Comparison of ENCODE assay signal across 19 cellular contexts in genomic region chr9:88355166-88355565, GRCh38. TPM values are rescaled to one million over a fixed set of nuclear protein-coding genes. Genes with fewer than 3 reads are reported as not detected.
DNase-seq lines count a peak whose midpoint lies in the region; ATAC-seq and TF ChIP-seq lines count a peak whose summit lies in the region.
"Had no signal": no experiment of that assay in that cellular context is flagged by ENCODE, and none has a peak within 500 bp of the region (broad histone marks: within the 10 kb centered on the region; RNA-seq: fewer than 3 reads in every experiment).

No MANE protein-coding gene starts in this region.

- no peaks in the 10 kb centered on the region for H3K36me3 Mint-ChIP-seq in effector memory CD8-positive, alpha-beta T cell (ENCODE audit: insufficient read depth)

- in situ Hi-C loops in GM23248 (cut with MboI) = no loop called here
- in situ Hi-C loops in Panc1 (cut with HindIII; ENCODE audit: low pct_unique_long_range_greater_than_20kb, low sequenced_read_pairs) = no loop called here

- H4K20me1 ChIP-seq in GM23248 (ENCODE audit: insufficient read depth) = no peaks in the 10 kb centered on the region

- H2AFZ ChIP-seq in GM23248 = no peak overlapping the region

- POLR2A ChIA-PET in Panc1 (lab: Charles Lee) = no interaction called here

- intact Hi-C loops in Panc1 (cut with micrococcal nuclease; ENCODE audit: unreplicated experiment) = no loop called here

- H3K27ac ChIP-seq in GM23248 = no peak overlapping the region
- H3K27ac ChIP-seq in Panc1 (ENCODE audit: low read length) = no peak overlapping the region
- H3K27ac ChIP-seq: left lung, upper lobe of left lung had no signal

- H3K9me2 ChIP-seq in GM23248 (ENCODE audit: insufficient read depth) = no peaks in the 10 kb centered on the region

- peaks cover 0 to 8% of the 10 kb centered on the region in 2 donors for H3K9me3 Mint-ChIP-seq in effector memory CD8-positive, alpha-beta T cell

- no peaks in the 10 kb centered on the region for H3K4me1 ChIP-seq in GM23248 (ENCODE audit: insufficient read depth)
- no peaks in the 10 kb centered on the region for H3K4me1 ChIP-seq in Panc1 (ENCODE audit: control insufficient read depth, insufficient read depth, low read length)
- H3K4me1 ChIP-seq: left lung, upper lobe of left lung had no signal

- BruUV-seq in Panc1 (replicated peaks; lab: Mats Ljungman, UMichigan) = no TSS peak

- DNase-seq in A172 (ENCODE audit: low spot score) (peak; percentile 61), GM23248 (peak; percentile 28), Panc1 (ENCODE audit: low read depth, low spot score) (peak; percentile 8), NCI-H748 treated with DMSO at 0.1 percent for 48 hours (lab: John Stamatoyannopoulos, UW) (no peak), AG08395 (ENCODE audit: low spot score) (no peak)
- no peak for DNase-seq in effector memory CD8-positive, alpha-beta T cell
- DNase-seq: activated CD4-positive, CD25-positive, alpha-beta regulatory T cell; activated T-cell treated with anti-CD3 and anti-CD28 coated beads, Interleukin-2, amount 50 U/mL, for 4 hours; GOT3; left lung; NCI-H146; NCI-H345; posterior cingulate gyrus; small intestine; stimulated activated naive CD4-positive, alpha-beta T cell treated with Interleukin-2 at 50 U/mL for 16 hours; upper lobe of left lung had no signal

- no peak for ATAC-seq in Panc1
- peak; percentile 44 for ATAC-seq in effector memory CD8-positive, alpha-beta T cell (replicated peaks)
- no peak for ATAC-seq in SK-N-SH treated with all-trans-retinoic acid at 6 μM for 48 hours
- no peak for ATAC-seq in HG02571 (IDR thresholded peaks at IDR 0.05; ENCODE audit: unreplicated experiment)
- ATAC-seq: activated T-cell treated with anti-CD3 and anti-CD28 coated beads, Interleukin-2, amount 50 U/mL, for 4 hours; left lung had no signal

- no peaks in the 10 kb centered on the region for H3K79me2 ChIP-seq in GM23248 (ENCODE audit: insufficient read depth)

- no peaks in the 10 kb centered on the region for H3K4me1 Mint-ChIP-seq in effector memory CD8-positive, alpha-beta T cell (ENCODE audit: low read depth in 2 of 2)

- no peaks in the 10 kb centered on the region for H3K27me3 Mint-ChIP-seq in effector memory CD8-positive, alpha-beta T cell

- CTCF ChIA-PET in Panc1 (lab: Charles Lee) = no interaction called here

- no peak overlapping the region for H3K4me2 ChIP-seq in GM23248 (ENCODE audit: unreplicated experiment)

- no peak overlapping the region for H3K9ac ChIP-seq in GM23248

- no peak for TF ChIP-seq CTCF in Panc1 (IDR thresholded peaks at IDR 0.05)

- H3K4me3 ChIP-seq in GM23248 (no peak overlapping the region), Panc1 (ENCODE audit: low read depth in 2 of 2, low read length in 2 of 2) (no peak overlapping the region)
- H3K4me3 ChIP-seq: left lung, upper lobe of left lung had no signal

- no peaks in the 10 kb centered on the region for H3F3A ChIP-seq in GM23248 (ENCODE audit: insufficient read depth)

- H3K27me3 ChIP-seq in GM23248 (replicated peaks; ENCODE audit: insufficient read depth) = no peaks in the 10 kb centered on the region
- H3K27me3 ChIP-seq in Panc1 (ENCODE audit: control insufficient read depth, insufficient read depth, low read length) = no peaks in the 10 kb centered on the region
- H3K27me3 ChIP-seq: left lung, upper lobe of left lung had no signal

- H3K36me3 ChIP-seq in GM23248 (ENCODE audit: low read depth) = no peaks in the 10 kb centered on the region
- H3K36me3 ChIP-seq in Panc1 (ENCODE audit: control insufficient read depth, insufficient read depth, low read length) = no peaks in the 10 kb centered on the region
- H3K36me3 ChIP-seq: left lung, upper lobe of left lung had no signal

- 60 to 68% methylated on average over 2 of the region's 2 CpGs for WGBS in GM23248 (ENCODE audit: low coverage in 1 of 2, low lambda C conversion rate in 2 of 2, missing lambda C conversion rate in 2 of 2), 2 experiments

- H3K9me3 ChIP-seq in GM23248 (ENCODE audit: low read depth) (no peaks in the 10 kb centered on the region), Panc1 (ENCODE audit: control insufficient read depth, insufficient read depth, low read depth, low read length) (no peaks in the 10 kb centered on the region)

- H3K4me3 Mint-ChIP-seq in effector memory CD8-positive, alpha-beta T cell = no peak overlapping the region
- H3K4me3 Mint-ChIP-seq: activated T-cell treated with anti-CD3 and anti-CD28 coated beads, Interleukin-2, amount 50 U/mL, for 4 hours; IgD-negative memory B cell had no signal

- no peak overlapping the region for H3K27ac Mint-ChIP-seq in effector memory CD8-positive, alpha-beta T cell
- H3K27ac Mint-ChIP-seq: IgD-negative memory B cell had no signal

TF ChIP-seq in SK-N-SH treated with all-trans-retinoic acid at 6 μM for 48 hours, 23 proteins besides CTCF, POLR2A, EP300 and RAD21:
- TF ChIP-seq RARB (CRISPR knock-in tag; IDR thresholded peaks at IDR 0.05) (no peak), ZNF70 (CRISPR knock-in tag; IDR thresholded peaks at IDR 0.05) (no peak), ZNF8 (CRISPR knock-in tag; IDR thresholded peaks at IDR 0.05) (no peak), BACH2 (CRISPR knock-in tag; IDR thresholded peaks at IDR 0.05; ENCODE audit: borderline replicate concordance) (no peak), CSDC2 (CRISPR knock-in tag; IDR thresholded peaks at IDR 0.05) (no peak), ZFP3 (CRISPR knock-in tag; IDR thresholded peaks at IDR 0.05) (no peak), TSHZ2 (CRISPR knock-in tag; IDR thresholded peaks at IDR 0.05) (no peak), ZNF565 (CRISPR knock-in tag; conservative IDR thresholded peaks at IDR 0.05; ENCODE audit: low read depth) (no peak), CREB5 (CRISPR knock-in tag; IDR thresholded peaks at IDR 0.05; ENCODE audit: low read depth) (no peak), ESRRG (CRISPR knock-in tag; IDR thresholded peaks at IDR 0.05) (no peak), TCF4 (CRISPR knock-in tag; IDR thresholded peaks at IDR 0.05; ENCODE audit: borderline replicate concordance) (no peak), ZFP30 (CRISPR knock-in tag; IDR thresholded peaks at IDR 0.05) (no peak), PATZ1 (CRISPR knock-in tag; IDR thresholded peaks at IDR 0.05; ENCODE audit: borderline replicate concordance) (no peak), ZC3H10 (CRISPR knock-in tag; IDR thresholded peaks at IDR 0.05) (no peak), SNAI2 (CRISPR knock-in tag; IDR thresholded peaks at IDR 0.05) (no peak)
TF ChIP-seq in SK-N-SH treated with all-trans-retinoic acid at 6 μM for 48 hours: peak in this region for 0.

RNA-seq across cellular contexts. Expression of gene SPIN1, which starts 33.1 kb away (rescaled TPM):
- total RNA-seq in A172 (2014; rRNA removed; shearing (Covaris generic)) = 160 and 246 TPM in 2 replicates
- total RNA-seq in GM23248 (2014; rRNA removed; shearing (Covaris generic)) = 95.3 and 95.6 TPM in 2 replicates
- 56.9 and 58.4 TPM in 2 replicates for polyA plus RNA-seq in GM23248 (2016; fragmentation: Nextera tagmentation; extraction: Ambion mirVana)
- total RNA-seq in Panc1 (2021; ENCODE audit: unreplicated experiment) = 76.9 TPM
- 41.0 TPM for polyA plus RNA-seq in Panc1 (2012; ENCODE audit: insufficient read length)

Comparison
In these comparisons a context has a peak if more than half of its experiments do, and no peak if none do; other contexts are left out.
1. DNase-seq: peak in A172 (single experiment), GM23248 (single experiment) and Panc1 (single experiment); none in effector memory CD8-positive, alpha-beta T cell (0 of 3), NCI-H748 treated with DMSO at 0.1 percent for 48 hours (single experiment) and AG08395 (single experiment).